Comparison of ENCODE assay signal across 22 cellular contexts in the genomic region with DNA sequence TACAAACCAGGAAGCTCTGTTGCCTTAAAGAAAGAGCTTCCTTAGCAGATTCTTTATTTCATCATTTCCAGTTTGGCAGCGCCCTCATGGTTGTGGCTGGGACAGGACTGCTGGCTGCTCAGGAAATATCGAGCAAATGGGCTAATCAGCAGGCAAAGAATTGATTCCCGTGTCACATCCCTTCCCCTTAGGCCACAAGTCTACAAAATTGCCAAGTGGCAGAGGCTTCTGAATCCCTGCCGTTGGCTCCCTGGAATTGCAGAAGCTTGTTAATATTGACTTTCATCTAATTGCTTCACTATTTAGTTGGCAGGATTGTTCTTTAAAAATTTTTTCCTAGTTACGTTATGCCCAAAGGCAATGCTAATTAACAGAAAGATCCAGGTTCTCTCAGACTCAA.
"Had no signal": no experiment of that assay in that cellular context is flagged by ENCODE, and none has a peak within 500 bp of the region (broad histone marks: within the 10 kb centered on the region; RNA-seq: fewer than 3 reads in every experiment).

No MANE protein-coding gene starts in this region.

- H3K36me3 ChIP-seq: left lung, ovary, sigmoid colon, spleen, suprapubic skin, thoracic aorta, tibial artery, upper lobe of right lung had no signal

- H3K27ac ChIP-seq: left lung, ovary, sigmoid colon, spleen, suprapubic skin, thoracic aorta, tibial artery, upper lobe of right lung had no signal

- H3K9me3 ChIP-seq: left lung, ovary, sigmoid colon, spleen, suprapubic skin, thoracic aorta, tibial artery, upper lobe of right lung had no signal

- ATAC-seq: left cardiac atrium; left lung; mucosa of descending colon; naive thymus-derived CD4-positive, alpha-beta T cell; natural killer cell treated with Interleukin-12 subunit alpha and Interleukin-12 subunit beta and Interleukin-15 and Interleukin-18, amount 100 ng/mL, for 72 hours; right cardiac atrium; stimulated activated effector memory CD8-positive, alpha-beta T cell treated with anti-CD3 and anti-CD28 coated beads, Interleukin-12 subunit alpha, Interleukin-12 subunit beta, amount 100 ng/mL, for 72 hours; upper lobe of right lung had no signal

- H3K4me3 ChIP-seq: left lung, lung, mucosa of descending colon, ovary, sigmoid colon, spleen, suprapubic skin, thoracic aorta, tibial artery, upper lobe of right lung had no signal

- DNase-seq: hippocampal formation; kidney glomerular epithelial cell; left cardiac atrium; left lung; midbrain; mucosa of descending colon; naive thymus-derived CD4-positive, alpha-beta T cell; ovary; right cardiac atrium; sigmoid colon; small intestine; spleen; stimulated activated CD4-positive, alpha-beta T cell treated with anti-CD3 and anti-CD28 coated beads, Interleukin-4, amount 100 ng/mL, for 24 hours; stimulated activated naive CD4-positive, alpha-beta T cell; tibial artery; trophoblast cell; upper lobe of right lung had no signal
